22 cellular contexts compared by ENCODE assay signal in the genomic region with DNA sequence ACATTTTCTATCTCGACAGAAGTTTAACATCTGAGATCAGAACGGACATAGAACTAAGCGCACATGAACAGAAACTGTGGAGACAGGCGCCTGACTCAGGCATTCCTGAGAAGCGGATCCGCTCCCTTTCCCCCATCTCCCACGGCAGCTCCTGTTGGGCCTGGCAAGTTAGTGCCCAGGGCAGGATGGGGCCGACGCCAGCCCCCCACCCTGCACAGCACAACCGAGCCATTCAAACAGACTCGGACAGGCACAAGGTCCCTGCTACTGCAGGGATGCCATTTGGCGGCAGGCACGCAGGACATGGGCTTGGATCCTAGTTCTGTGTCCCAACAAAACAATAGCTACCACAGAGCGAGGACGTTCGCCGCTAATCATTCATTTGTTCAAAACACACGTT.
DNase-seq lines count a peak whose midpoint lies in the region; ATAC-seq and TF ChIP-seq lines count a peak whose summit lies in the region.
"Had no signal": no experiment of that assay in that cellular context is flagged by ENCODE, and none has a peak within 500 bp of the region (broad histone marks: within the 10 kb centered on the region; RNA-seq: fewer than 3 reads in every experiment).

No MANE protein-coding gene starts in this region.

- TF ChIP-seq EP300 in neural cell (conservative IDR thresholded peaks at IDR 0.05; ENCODE audit: poor library complexity, severe bottlenecking) = no peak

- peaks cover 3% of the 10 kb centered on the region for H3K36me3 ChIP-seq in neural cell (ENCODE audit: insufficient read depth, low read length)
- peaks cover 13% of the 10 kb centered on the region for H3K36me3 ChIP-seq in effector memory CD4-positive, alpha-beta T cell (ENCODE audit: control insufficient read depth, insufficient read depth, low read length)
- H3K36me3 ChIP-seq: BE2C had no signal

- CTCF ChIA-PET in activated CD8-positive, alpha-beta memory T cell treated with anti-CD3 and anti-CD28 coated beads, Interleukin-2, amount 10 ng/mL, durations not matched to agents 7 days and 5 days (lab: Charles Lee) = no interaction called here

- H3K36me3 Mint-ChIP-seq in activated CD8-positive, alpha-beta memory T cell treated with anti-CD3 and anti-CD28 coated beads, Interleukin-2, amount 10 ng/mL, durations not matched to agents 7 days and 5 days = peaks cover 8% of the 10 kb centered on the region
- H3K36me3 Mint-ChIP-seq in IgD-negative memory B cell = no peaks in the 10 kb centered on the region
- no peaks in the 10 kb centered on the region for H3K36me3 Mint-ChIP-seq in progenitor cell of endocrine pancreas (ENCODE audit: insufficient read depth)

- no peaks in the 10 kb centered on the region for H3F3A ChIP-seq in neural cell (ENCODE audit: insufficient read depth, low read length, poor library complexity, severe bottlenecking)

- DNase-seq in activated CD8-positive, alpha-beta memory T cell treated with anti-CD3 and anti-CD28 coated beads, Interleukin-2, amount 50 U/mL, for 48 hours = peak; percentile 33
- no peak for DNase-seq in activated CD8-positive, alpha-beta memory T cell treated with anti-CD3 and anti-CD28 coated beads, Interleukin-2, amount 10 ng/mL, durations not matched to agents 7 days and 5 days
- DNase-seq in NCI-H510A (lab: John Stamatoyannopoulos, UW) (no peak), progenitor cell of endocrine pancreas (ENCODE audit: low spot score, unreplicated experiment) (no peak)
- DNase-seq in effector memory CD4-positive, alpha-beta T cell = no peak
- DNase-seq: 8988T; ACHN; AML-193; BE2C; Calu3; CD4-positive, alpha-beta memory T cell; COR-L47; DMS53; DMS79 treated with DMSO at 0.1 percent for 48 hours; H9 had no signal

- H3K27me3 ChIP-seq in neural cell (ENCODE audit: insufficient read depth, low read depth, low read length) = no peaks in the 10 kb centered on the region
- no peaks in the 10 kb centered on the region for H3K27me3 ChIP-seq in effector memory CD4-positive, alpha-beta T cell (replicated peaks; ENCODE audit: control insufficient read depth, insufficient read depth, low read length, poor library complexity, severe bottlenecking)
- H3K27me3 ChIP-seq: BE2C; BLaER1 treated with 17β-estradiol and CSF1 and Interleukin-3, amounts not matched to agents 10 nM and 100 nM had no signal

- no peak overlapping the region for H2AFZ ChIP-seq in neural cell (ENCODE audit: low read depth, low read length)
- H2AFZ ChIP-seq: GM23338 had no signal

- no peak for TF ChIP-seq CTCF in neural cell (IDR thresholded peaks at IDR 0.05; ENCODE audit: poor library complexity, severe bottlenecking)
- no peak for TF ChIP-seq CTCF in progenitor cell of endocrine pancreas (IDR thresholded peaks at IDR 0.05; ENCODE audit: unreplicated experiment)

- no peaks in the 10 kb centered on the region for H3K9me3 ChIP-seq in neural cell (ENCODE audit: low read length)
- no peaks in the 10 kb centered on the region for H3K9me3 ChIP-seq in effector memory CD4-positive, alpha-beta T cell (ENCODE audit: control insufficient read depth, low read length)
- H3K9me3 ChIP-seq: A549, BE2C had no signal

- H3K4me2 ChIP-seq in neural cell (ENCODE audit: low read length) = no peak overlapping the region
- H3K4me2 ChIP-seq: A549; BLaER1 treated with 17β-estradiol and CSF1 and Interleukin-3, amounts not matched to agents 10 nM and 100 nM; GM23338 had no signal

- no peak overlapping the region for H3K27ac Mint-ChIP-seq in activated CD8-positive, alpha-beta memory T cell treated with anti-CD3 and anti-CD28 coated beads, Interleukin-2, amount 10 ng/mL, durations not matched to agents 7 days and 5 days
- H3K27ac Mint-ChIP-seq in IgD-negative memory B cell = peak overlapping the region in 2 of 3 donors; percentile 19 to 67
- no peak overlapping the region for H3K27ac Mint-ChIP-seq in progenitor cell of endocrine pancreas
- H3K27ac Mint-ChIP-seq: GM23338, H9 had no signal

- no peaks in the 10 kb centered on the region for H3K9me2 ChIP-seq in neural cell (ENCODE audit: insufficient read depth, low read length)

- ATAC-seq in activated CD8-positive, alpha-beta memory T cell treated with anti-CD3 and anti-CD28 coated beads, Interleukin-2, amount 10 ng/mL, durations not matched to agents 7 days and 5 days = no peak
- ATAC-seq: A549, GM23338, HCT116 had no signal

- no peaks in the 10 kb centered on the region for H3K9me3 Mint-ChIP-seq in activated CD8-positive, alpha-beta memory T cell treated with anti-CD3 and anti-CD28 coated beads, Interleukin-2, amount 10 ng/mL, durations not matched to agents 7 days and 5 days (ENCODE audit: low read depth)
- H3K9me3 Mint-ChIP-seq in IgD-negative memory B cell (peaks cover 0 to 2% (median 0%) of the 10 kb centered on the region in 3 donors), progenitor cell of endocrine pancreas (ENCODE audit: low read depth) (no peaks in the 10 kb centered on the region)
- H3K9me3 Mint-ChIP-seq: GM23338, H9 had no signal

- H3K4me3 ChIP-seq in neural cell (ENCODE audit: low read length) = no peak overlapping the region
- H3K4me3 ChIP-seq in effector memory CD4-positive, alpha-beta T cell (ENCODE audit: insufficient read depth, low read depth, low read length, poor library complexity, severe bottlenecking) = no peak overlapping the region
- H3K4me3 ChIP-seq: A549; BLaER1 treated with 17β-estradiol and CSF1 and Interleukin-3, amounts not matched to agents 10 nM and 100 nM; GM23338 had no signal

- H3K4me1 Mint-ChIP-seq in activated CD8-positive, alpha-beta memory T cell treated with anti-CD3 and anti-CD28 coated beads, Interleukin-2, amount 10 ng/mL, durations not matched to agents 7 days and 5 days = no peaks in the 10 kb centered on the region
- peaks cover 13 to 28% (median 15%) of the 10 kb centered on the region in 3 donors for H3K4me1 Mint-ChIP-seq in IgD-negative memory B cell
- peaks cover 13% of the 10 kb centered on the region for H3K4me1 Mint-ChIP-seq in progenitor cell of endocrine pancreas (ENCODE audit: low read depth)

- no peak overlapping the region for H3K9ac ChIP-seq in neural cell (ENCODE audit: low read length)
- H3K9ac ChIP-seq: BLaER1 treated with 17β-estradiol and CSF1 and Interleukin-3, amounts not matched to agents 10 nM and 100 nM had no signal

- no peaks in the 10 kb centered on the region for H3K4me1 ChIP-seq in effector memory CD4-positive, alpha-beta T cell (ENCODE audit: control insufficient read depth, insufficient read depth, low read length, poor library complexity, severe bottlenecking)
- H3K4me1 ChIP-seq: A549, BE2C had no signal

- no peak overlapping the region for H3K27ac ChIP-seq in neural cell (ENCODE audit: low read length)
- H3K27ac ChIP-seq in effector memory CD4-positive, alpha-beta T cell (ENCODE audit: insufficient read depth, low read length, poor library complexity, severe bottlenecking) = no peak overlapping the region
- H3K27ac ChIP-seq: A549; BLaER1 treated with 17β-estradiol and CSF1 and Interleukin-3, amounts not matched to agents 10 nM and 100 nM had no signal

- no peaks in the 10 kb centered on the region for H3K79me2 ChIP-seq in neural cell (replicated peaks; ENCODE audit: insufficient read depth, low read length)

- no peak for TF ChIP-seq RAD21 in neural cell (conservative IDR thresholded peaks at IDR 0.05)

- H3K4me3 Mint-ChIP-seq in activated CD8-positive, alpha-beta memory T cell treated with anti-CD3 and anti-CD28 coated beads, Interleukin-2, amount 10 ng/mL, durations not matched to agents 7 days and 5 days = no peak overlapping the region
- H3K4me3 Mint-ChIP-seq in IgD-negative memory B cell = no peak overlapping the region
- H3K4me3 Mint-ChIP-seq in progenitor cell of endocrine pancreas (ENCODE audit: low read depth) = no peak overlapping the region
- H3K4me3 Mint-ChIP-seq: CD14-positive monocyte, GM23338, H9 had no signal

- no peaks in the 10 kb centered on the region for H4K20me1 ChIP-seq in neural cell (ENCODE audit: insufficient read depth)

- H3K27me3 Mint-ChIP-seq in activated CD8-positive, alpha-beta memory T cell treated with anti-CD3 and anti-CD28 coated beads, Interleukin-2, amount 10 ng/mL, durations not matched to agents 7 days and 5 days = no peaks in the 10 kb centered on the region
- H3K27me3 Mint-ChIP-seq in IgD-negative memory B cell = no peaks in the 10 kb centered on the region
- peaks cover 24% of the 10 kb centered on the region for H3K27me3 Mint-ChIP-seq in progenitor cell of endocrine pancreas
- H3K27me3 Mint-ChIP-seq: CD4-positive, alpha-beta memory T cell had no signal

TF ChIP-seq in neural cell, 6 proteins besides CTCF, POLR2A, EP300 and RAD21:
- no peak for TF ChIP-seq SMC3 (conservative IDR thresholded peaks at IDR 0.05; ENCODE audit: poor library complexity)
- TF ChIP-seq POLR2AphosphoS5 (IDR thresholded peaks at IDR 0.05) = peak; percentile 3
- no peak for TF ChIP-seq MXI1 (conservative IDR thresholded peaks at IDR 0.05; ENCODE audit: poor library complexity, severe bottlenecking)
TF ChIP-seq in neural cell: peak in this region for 1.

Comparison
In these comparisons a context has a peak if more than half of its experiments do, and no peak if none do; other contexts are left out.
1. H3K27ac Mint-ChIP-seq: peak in IgD-negative memory B cell (2 of 3); none in activated CD8-positive, alpha-beta memory T cell treated with anti-CD3 and anti-CD28 coated beads, Interleukin-2, amount 10 ng/mL, durations not matched to agents 7 days and 5 days (single experiment) and progenitor cell of endocrine pancreas (single experiment).